ENCODE assay signal across 8 cellular contexts in genomic region chr6:31805939-31806469, GRCh38. TPM values are rescaled to one million over a fixed set of nuclear protein-coding genes. Genes with fewer than 3 reads are reported as not detected.
DNase-seq lines count a peak whose midpoint lies in the region; ATAC-seq lines count a peak whose summit lies in the region.

No MANE protein-coding gene starts in this region.

- ATAC-seq in GM18499 (IDR thresholded peaks at IDR 0.05; ENCODE audit: insufficient read depth, unreplicated experiment) (peak; percentile 17), HG03139 (IDR thresholded peaks at IDR 0.05; ENCODE audit: unreplicated experiment) (no peak)

- peaks cover 8 to 12% of the 10 kb centered on the region in 2 donors for H3K4me1 ChIP-seq in muscle layer of duodenum (ENCODE audit: control insufficient read depth in 1 of 2, insufficient read depth in 2 of 2, low read length in 2 of 2)

- H3K9me3 ChIP-seq in muscle layer of duodenum (ENCODE audit: control insufficient read depth in 1 of 2, low read length in 2 of 2) = no peaks in the 10 kb centered on the region

- H3K27ac ChIP-seq in cingulate gyrus (ENCODE audit: low read depth, low read length) (peak overlapping the region; percentile 97), muscle layer of duodenum (ENCODE audit: low read length) (peak overlapping the region; percentile 97)

- no peaks in the 10 kb centered on the region for H3K27me3 ChIP-seq in muscle layer of duodenum (ENCODE audit: low read depth, low read length)

- H3K36me3 ChIP-seq in muscle layer of duodenum (ENCODE audit: control insufficient read depth in 1 of 2, insufficient read depth in 2 of 2, low read length in 2 of 2) = peaks cover 0 to 3% of the 10 kb centered on the region in 2 donors

- no peak for DNase-seq in Jurkat, Clone E6-1 (ENCODE audit: low read depth, low spot score)
- no peak for DNase-seq in LoVo (ENCODE audit: low spot score)
- no peak for DNase-seq in middle frontal gyrus (ENCODE audit: extremely low spot score, low spot score)
- DNase-seq in iPS-NIHi7 (ENCODE audit: extremely low spot score) = no peak

- H3K4me3 ChIP-seq in Jurkat, Clone E6-1 (ENCODE audit: low read length) = peak overlapping the region; percentile 98
- H3K4me3 ChIP-seq in muscle layer of duodenum (ENCODE audit: low read depth in 1 of 2, low read length in 2 of 2) = peak overlapping the region; percentile 59 to 90

RNA-seq across cellular contexts. Expression of gene LSM2, which starts 0.8 kb away (rescaled TPM):
- 241 TPM for polyA plus RNA-seq in Jurkat, Clone E6-1 (2012; ENCODE audit: insufficient read depth, insufficient read length)

RNA-seq across cellular contexts. Expression of gene HSPA1L, which starts 9.1 kb away (rescaled TPM):
- polyA plus RNA-seq in Jurkat, Clone E6-1 (2012; ENCODE audit: insufficient read depth, insufficient read length) = not detected

RNA-seq across cellular contexts. Expression of gene HSPA1A, which starts 9.3 kb away (rescaled TPM):
- 2.1 TPM for polyA plus RNA-seq in Jurkat, Clone E6-1 (2012; ENCODE audit: insufficient read depth, insufficient read length)

RNA-seq across cellular contexts. Expression of gene VARS1, which starts 10.5 kb away (rescaled TPM):
- polyA plus RNA-seq in Jurkat, Clone E6-1 (2012; ENCODE audit: insufficient read depth, insufficient read length) = 125 TPM

RNA-seq across cellular contexts. Expression of gene HSPA1B, which starts 21.5 kb away (rescaled TPM):
- polyA plus RNA-seq in Jurkat, Clone E6-1 (2012; ENCODE audit: insufficient read depth, insufficient read length) = 15.9 TPM
